8 cellular contexts compared by ENCODE assay signal in the genomic region with DNA sequence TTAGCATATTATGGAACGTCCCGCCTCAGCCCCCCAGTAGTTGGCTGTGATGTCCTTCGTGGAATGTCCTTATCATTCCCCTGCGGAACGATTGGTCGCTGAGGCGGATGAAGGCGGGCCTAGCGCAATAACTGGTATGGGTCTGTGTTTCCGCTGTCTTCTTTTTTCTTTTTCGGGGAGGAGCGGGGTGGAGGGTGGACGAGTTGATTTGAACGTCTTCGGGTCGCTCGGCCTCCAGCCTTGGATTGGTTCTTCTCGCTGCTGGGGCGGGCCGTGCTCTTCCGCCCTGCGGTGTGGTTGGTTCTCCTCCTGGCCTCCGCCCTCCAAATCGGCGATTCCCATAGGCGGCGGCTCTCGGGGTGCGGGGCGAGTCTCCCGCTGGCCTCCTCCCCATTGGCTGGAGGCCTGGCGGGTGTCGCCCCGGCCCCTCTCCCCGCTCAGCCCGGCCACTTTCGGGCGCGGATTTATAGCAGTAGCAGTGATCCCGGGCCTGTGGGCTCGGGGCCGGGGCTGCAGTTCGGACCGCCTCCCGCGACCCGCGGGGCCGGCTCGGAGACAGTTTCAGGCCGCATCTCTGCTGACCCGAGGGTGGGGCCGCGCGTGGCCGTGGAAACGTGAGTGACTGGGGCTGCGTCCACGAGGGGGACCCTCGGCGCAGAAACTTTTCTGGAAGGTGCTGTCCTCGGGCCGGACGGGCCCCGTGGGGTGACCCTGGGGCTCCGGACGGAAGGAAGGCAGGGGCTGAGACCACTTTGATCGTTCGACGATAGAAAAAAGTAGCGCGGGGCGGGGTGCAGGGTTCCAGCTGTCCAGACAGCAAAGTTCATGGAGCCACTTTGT. TPM values are rescaled to one million over a fixed set of nuclear protein-coding genes. Genes with fewer than 3 reads are reported as not detected.
A peak's percentile ranks its signal among the peaks of the same experiment; 100 is the strongest.
DNase-seq lines count a peak whose midpoint lies in the region; ATAC-seq and TF ChIP-seq lines count a peak whose summit lies in the region.

No MANE protein-coding gene starts in this region.

- no peaks in the 10 kb centered on the region for H3K9me2 ChIP-seq in HCT116 (ENCODE audit: insufficient read depth)
- H3K9me2 ChIP-seq in MM.1S (replicated peaks; ENCODE audit: insufficient read depth, low read length), result no peaks in the 10 kb centered on the region
- no peaks in the 10 kb centered on the region for H3K9me2 ChIP-seq in neural cell (ENCODE audit: insufficient read depth, low read length)

- H3K27me3 ChIP-seq in HCT116 (ENCODE audit: insufficient read depth, low read length), result no peaks in the 10 kb centered on the region
- no peaks in the 10 kb centered on the region for H3K27me3 ChIP-seq in MM.1S (replicated peaks; ENCODE audit: insufficient read depth, low read length)
- no peaks in the 10 kb centered on the region for H3K27me3 ChIP-seq in neural cell (ENCODE audit: insufficient read depth, low read depth, low read length)

- CTCF ChIA-PET in HCT116 (lab: Charles Lee), result no interaction called here

- TF ChIP-seq RAD21 in HCT116 (IDR thresholded peaks at IDR 0.05; ENCODE audit: low read depth) (no peak), neural cell (conservative IDR thresholded peaks at IDR 0.05) (no peak)

- H3K4me1 ChIP-seq in HCT116 (ENCODE audit: control insufficient read depth in 1 of 2, insufficient read depth in 2 of 2, low read length in 2 of 2) (peaks cover 15 to 32% of the 10 kb centered on the region in 2 experiments; a peak in 3 of 4 replicates), MM.1S (ENCODE audit: low read length) (peaks cover 8% of the 10 kb centered on the region)

- H3K4me2 ChIP-seq in HCT116 (ENCODE audit: low read length), result peak overlapping the region; percentile 98
- peak overlapping the region; percentile 74 for H3K4me2 ChIP-seq in MM.1S (ENCODE audit: low read depth, low read length)
- H3K4me2 ChIP-seq in neural cell (ENCODE audit: low read length), result peak overlapping the region; percentile 96

- H3K79me2 ChIP-seq in HCT116 (ENCODE audit: insufficient read depth, low read length) (peaks cover 63% of the 10 kb centered on the region), MM.1S (ENCODE audit: low read length) (peaks cover 60% of the 10 kb centered on the region), neural cell (replicated peaks; ENCODE audit: insufficient read depth, low read length) (peaks cover 56% of the 10 kb centered on the region)

- BruUV-seq in HCT116 (replicated peaks; lab: Mats Ljungman, UMichigan), result TSS peak; percentile 71

- peak overlapping the region; percentile 95 to 99 for H3K27ac Mint-ChIP-seq in stimulated activated naive CD8-positive, alpha-beta T cell treated with anti-CD3 and anti-CD28 coated beads, Interleukin-15, amount 100 ng/mL, for 72 hours

- POLR2A ChIA-PET in HCT116 (lab: Charles Lee), result interaction anchor here (0.6 to 4.2 kb wide), 15 partner anchors 10 to 250 kb away, joined by 3 to 40 read pairs (median 3); a partner anchor contains a TSS

- TF ChIP-seq POLR2A in HCT116 (IDR thresholded peaks at IDR 0.05; ENCODE audit: borderline replicate concordance, extremely low read depth, insufficient read depth, insufficient read length), result no peak

- H3K27me3 Mint-ChIP-seq in stimulated activated naive CD8-positive, alpha-beta T cell treated with anti-CD3 and anti-CD28 coated beads, Interleukin-15, amount 100 ng/mL, for 72 hours, result no peaks in the 10 kb centered on the region

- H3K4me1 Mint-ChIP-seq in stimulated activated naive CD8-positive, alpha-beta T cell treated with anti-CD3 and anti-CD28 coated beads, Interleukin-15, amount 100 ng/mL, for 72 hours, result peaks cover 32% of the 10 kb centered on the region

- RAD21 ChIA-PET in HCT116 (lab: Charles Lee; ENCODE audit: low non-redundant PET in 1 of 2, low total read pairs in 2 of 2, uncharacterized antibody in 2 of 2, unreplicated experiment in 2 of 2), result interaction anchor here in 1 of 2 experiments (1.0 kb wide), 1 partner anchor 9 kb away, joined by 3 read pairs; a partner anchor contains a TSS

- DNase-seq in GDM1 (lab: John Stamatoyannopoulos, UW) (peak; percentile 100), HCT116 (ENCODE audit: low read depth, low spot score) (peak; percentile 99), MM.1S (peak; percentile 99), SIG-M5 (lab: John Stamatoyannopoulos, UW) (peak; percentile 100), fibroblast of villous mesenchyme (ENCODE audit: low read depth) (peak; percentile 100)
- DNase-seq in activated gamma-delta T cell treated with anti-CD3 and anti-CD28 coated beads, Interleukin-2, amount 50 U/mL, for 16 hours (ENCODE audit: low read depth), result peak; percentile 92
- peak; percentile 95 to 97 for DNase-seq in stimulated activated naive CD8-positive, alpha-beta T cell treated with anti-CD3 and anti-CD28 coated beads, Interleukin-15, amount 100 ng/mL, for 72 hours

- H3K9me3 ChIP-seq in HCT116 (ENCODE audit: control insufficient read depth in 1 of 2, insufficient read depth in 1 of 2, low read depth in 1 of 2, low read length in 2 of 2) (no peaks in the 10 kb centered on the region), MM.1S (replicated peaks; ENCODE audit: insufficient read depth, low read length) (no peaks in the 10 kb centered on the region), neural cell (ENCODE audit: low read length) (no peaks in the 10 kb centered on the region)

- intact Hi-C loops in HCT116 (cut with micrococcal nuclease), result loop anchor here (2.0 to 10.0 kb wide), 3 partner anchors 155 to 249 kb away; a partner anchor contains a TSS

- peak overlapping the region; percentile 98 to 99 for H3K4me3 Mint-ChIP-seq in stimulated activated naive CD8-positive, alpha-beta T cell treated with anti-CD3 and anti-CD28 coated beads, Interleukin-15, amount 100 ng/mL, for 72 hours

- no peak for TF ChIP-seq EP300 in neural cell (conservative IDR thresholded peaks at IDR 0.05; ENCODE audit: poor library complexity, severe bottlenecking)

- ATAC-seq in HCT116, result peak; percentile 73
- ATAC-seq in stimulated activated naive CD8-positive, alpha-beta T cell treated with anti-CD3 and anti-CD28 coated beads, Interleukin-15, amount 100 ng/mL, for 72 hours, result peak; percentile 73

- H3K9me3 Mint-ChIP-seq in stimulated activated naive CD8-positive, alpha-beta T cell treated with anti-CD3 and anti-CD28 coated beads, Interleukin-15, amount 100 ng/mL, for 72 hours, result no peaks in the 10 kb centered on the region

- peak overlapping the region; percentile 73 for H3K27ac ChIP-seq in HCT116 (ENCODE audit: low read depth, low read length)
- H3K27ac ChIP-seq in MM.1S (ENCODE audit: low read length), result peak overlapping the region; percentile 75; the same call in 1 of the 2 replicates
- peak overlapping the region; percentile 97 for H3K27ac ChIP-seq in neural cell (ENCODE audit: low read length)

- no peak overlapping the region for H2AFZ ChIP-seq in HCT116 (ENCODE audit: low read depth, low read length, poor library complexity, severe bottlenecking)
- peak overlapping the region; percentile 72 for H2AFZ ChIP-seq in MM.1S (ENCODE audit: low read length)
- no peak overlapping the region for H2AFZ ChIP-seq in neural cell (ENCODE audit: low read depth, low read length)

- peak overlapping the region; percentile 88 to 93 for H3K4me3 ChIP-seq in HCT116 (replicated peaks in 1 of 2; ENCODE audit: low read depth in 1 of 2, low read length in 2 of 2)
- peak overlapping the region; percentile 94 for H3K4me3 ChIP-seq in MM.1S (ENCODE audit: low read length)
- H3K4me3 ChIP-seq in fibroblast of villous mesenchyme (ENCODE audit: low read depth, low read length), result peak overlapping the region; percentile 91
- H3K4me3 ChIP-seq in neural cell (ENCODE audit: low read length), result peak overlapping the region; percentile 93

- peaks cover 14% of the 10 kb centered on the region for H3F3A ChIP-seq in MM.1S (ENCODE audit: insufficient read depth, low read length)
- peaks cover 6% of the 10 kb centered on the region for H3F3A ChIP-seq in neural cell (ENCODE audit: insufficient read depth, low read length, poor library complexity, severe bottlenecking)

- 0 out of 6 replicates have a peak, but pooled peaks of 1 of the 3 experiments have one; percentile 18 for TF ChIP-seq CTCF in HCT116 (IDR thresholded peaks at IDR 0.05 in 2 of 3, conservative IDR thresholded peaks at IDR 0.05 in 1 of 3; ENCODE audit: borderline replicate concordance in 1 of 3, insufficient read depth in 1 of 3, low read depth in 2 of 3, low read length in 2 of 3)
- peak; percentile 14; the same call in 1 of the 2 replicates for TF ChIP-seq CTCF in MM.1S (IDR thresholded peaks at IDR 0.05; ENCODE audit: low read length)
- TF ChIP-seq CTCF in fibroblast of villous mesenchyme (IDR thresholded peaks at IDR 0.05; ENCODE audit: insufficient read depth, low read depth, low read length), result no peak
- peak; percentile 21 for TF ChIP-seq CTCF in neural cell (IDR thresholded peaks at IDR 0.05; ENCODE audit: poor library complexity, severe bottlenecking)

- H3K36me3 ChIP-seq in HCT116 (ENCODE audit: control insufficient read depth in 1 of 2, insufficient read depth in 2 of 2, low read length in 2 of 2) (peaks cover 8 to 10% of the 10 kb centered on the region in 2 experiments; a peak in 3 of 4 replicates), MM.1S (replicated peaks; ENCODE audit: insufficient read depth, low read length) (0 out of 2 replicates have a peak, but pooled peaks cover 2% of the 10 kb centered on the region), neural cell (ENCODE audit: insufficient read depth, low read length) (no peaks in the 10 kb centered on the region)

- H3K9ac ChIP-seq in HCT116 (ENCODE audit: low read length) (peak overlapping the region; percentile 95), MM.1S (ENCODE audit: low read length) (peak overlapping the region; percentile 85), neural cell (ENCODE audit: low read length) (peak overlapping the region; percentile 100)

- H4K20me1 ChIP-seq in HCT116 (ENCODE audit: insufficient read depth) (peaks cover 26% of the 10 kb centered on the region), MM.1S (ENCODE audit: insufficient read depth, low read length) (peaks cover 2% of the 10 kb centered on the region; the same call in 1 of the 2 replicates), neural cell (ENCODE audit: insufficient read depth) (peaks cover 3% of the 10 kb centered on the region)

TF ChIP-seq in HCT116, 20 proteins besides CTCF, POLR2A, EP300 and RAD21 (continues in another document):
- TF ChIP-seq TCF7L2 (IDR thresholded peaks at IDR 0.05; ENCODE audit: borderline replicate concordance, extremely low read depth, insufficient read depth, insufficient read length) (peak; percentile 4), ZFX (IDR thresholded peaks at IDR 0.05) (peak; percentile 64; the same call in 1 of the 2 replicates)

TF ChIP-seq in neural cell, 6 proteins besides CTCF, POLR2A, EP300 and RAD21 (continues in another document):
- peak; percentile 49 for TF ChIP-seq SMC3 (conservative IDR thresholded peaks at IDR 0.05; ENCODE audit: poor library complexity)
- no peak for TF ChIP-seq POLR2AphosphoS5 (IDR thresholded peaks at IDR 0.05)

RNA-seq across cellular contexts. Expression of a gene that starts 2.1 kb away (rescaled TPM):
- total RNA-seq in HCT116 (2021; ENCODE audit: unreplicated experiment) (27.0 TPM), fibroblast of villous mesenchyme (8.1 and 8.2 TPM in 2 replicates)
- polyA plus RNA-seq in HCT116 (2012), result 39.5 and 56.8 TPM in 2 replicates
- 23.2 and 28.5 TPM in 2 replicates for polyA plus RNA-seq in neural cell
- polyA minus RNA-seq in neural cell, result 35.3 and 39.5 TPM in 2 replicates

RNA-seq across cellular contexts. Expression of a gene that starts 9.7 kb away (rescaled TPM):
- 52.9 TPM for total RNA-seq in HCT116 (2021; ENCODE audit: unreplicated experiment)
- polyA plus RNA-seq in HCT116 (2012), result 26.7 and 36.1 TPM in 2 replicates
- 85.4 and 107 TPM in 2 replicates for total RNA-seq in fibroblast of villous mesenchyme
- polyA plus RNA-seq in neural cell, result 92.2 and 93.1 TPM in 2 replicates
- polyA minus RNA-seq in neural cell, result 47.0 and 49.4 TPM in 2 replicates

Comparison
In these comparisons a context has a peak if more than half of its experiments do, and no peak if none do; other contexts are left out.
1. Peak in every context shown above with its lines: DNase-seq, ATAC-seq, H3K4me3 ChIP-seq and H3K27ac ChIP-seq.